In the genomic region with DNA sequence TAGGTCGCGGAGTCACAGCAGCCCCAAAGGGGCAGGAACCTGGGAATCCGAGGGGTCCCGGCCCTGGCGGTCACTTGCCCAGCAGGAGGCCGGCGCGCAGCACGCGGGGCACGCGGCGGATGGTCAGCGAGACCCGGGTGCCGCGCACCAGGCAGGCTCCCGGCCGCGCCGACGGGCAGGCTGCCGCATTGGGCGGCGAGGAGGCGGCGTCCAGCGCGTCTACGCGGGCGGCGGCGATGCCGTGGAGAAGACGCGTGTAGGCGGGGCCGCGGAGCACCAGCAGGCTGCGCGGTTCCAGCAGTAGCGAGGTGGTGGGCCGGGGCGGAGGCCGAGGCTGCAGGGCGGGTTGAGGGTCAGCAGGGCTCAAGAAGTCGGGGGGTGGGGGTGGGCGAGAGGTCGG, we compare ENCODE assay signal across 8 cellular contexts. TPM values are rescaled to one million over a fixed set of nuclear protein-coding genes. Genes with fewer than 3 reads are reported as not detected.
DNase-seq lines count a peak whose midpoint lies in the region; ATAC-seq and TF ChIP-seq lines count a peak whose summit lies in the region.

No MANE protein-coding gene starts in this region.

- TF ChIP-seq CTCF in epithelial cell of proximal tubule (conservative IDR thresholded peaks at IDR 0.05; ENCODE audit: low read depth, low read length) (no peak), mucosa of descending colon (IDR thresholded peaks at IDR 0.05) (no peak)

- no peaks in the 10 kb centered on the region for H3K36me3 ChIP-seq in mucosa of descending colon (ENCODE audit: low read depth)

- ATAC-seq in mucosa of descending colon (peak; percentile 75), HG03378 (IDR thresholded peaks at IDR 0.05; ENCODE audit: unreplicated experiment) (no peak), HG02623 (IDR thresholded peaks at IDR 0.05; ENCODE audit: unreplicated experiment) (no peak)

- H3K4me3 ChIP-seq in epithelial cell of proximal tubule (ENCODE audit: low read depth, low read length), result peak overlapping the region; percentile 53
- peak overlapping the region; percentile 11 for H3K4me3 ChIP-seq in mucosa of descending colon

- intact Hi-C loops in mucosa of descending colon (cut with DNase I, micrococcal nuclease), result no loop called here

- H3K4me1 ChIP-seq in mucosa of descending colon (ENCODE audit: low read depth), result peaks cover 15% of the 10 kb centered on the region

- H3K27ac ChIP-seq in temporal lobe (ENCODE audit: low read depth, low read length), result peak overlapping the region; percentile 42

- H3K9me3 ChIP-seq in mucosa of descending colon, result no peaks in the 10 kb centered on the region

- DNase-seq in ELR (ENCODE audit: low read depth) (peak; percentile 72), NCI-H2196 (lab: John Stamatoyannopoulos, UW; ENCODE audit: unreplicated experiment) (peak; percentile 71), epithelial cell of proximal tubule (ENCODE audit: low read depth) (no peak), mucosa of descending colon (peak; percentile 71 to 81 (median 78))
- peak; percentile 75 for DNase-seq in activated CD8-positive, alpha-beta memory T cell treated with anti-CD3 and anti-CD28 coated beads for 24 hours

RNA-seq across cellular contexts. Expression of a gene that starts 0.6 kb away (rescaled TPM):
- total RNA-seq in epithelial cell of proximal tubule (4.4 and 5.3 TPM in 2 replicates), mucosa of descending colon (1 to 10 TPM; 3.5 to 7.9 (median 6.9) TPM), temporal lobe (under 0.01 TPM)

RNA-seq across cellular contexts. Expression of a gene that starts 4.8 kb away (rescaled TPM):
- 24.3 and 39.7 TPM in 2 replicates for total RNA-seq in epithelial cell of proximal tubule
- total RNA-seq in mucosa of descending colon, result 10 to 100 TPM; 20.2 to 24.1 (median 22.0) TPM
- 7.4 TPM for total RNA-seq in temporal lobe

RNA-seq across cellular contexts. Expression of a gene that starts 14.2 kb away (rescaled TPM):
- total RNA-seq in epithelial cell of proximal tubule (23.2 and 34.5 TPM in 2 replicates), mucosa of descending colon (10 to 100 TPM; 18.1 to 22.0 (median 19.1) TPM), temporal lobe (9.8 TPM)

RNA-seq across cellular contexts. Expression of a gene that starts 23.5 kb away (rescaled TPM):
- total RNA-seq in epithelial cell of proximal tubule (0.51 and 4.3 TPM in 2 replicates), mucosa of descending colon (10 to 100 TPM in 1 of 3 donors, 1 to 10 TPM in 2; 4.6 to 68.9 (median 8.1) TPM), temporal lobe (49.4 TPM)

RNA-seq across cellular contexts. Expression of a gene that starts 44.9 kb away (rescaled TPM):
- 3.3 and 7.0 TPM in 2 replicates for total RNA-seq in epithelial cell of proximal tubule
- 10 to 100 TPM in 1 of 3 donors, 1 to 10 TPM in 2; 3.7 to 10.1 (median 4.4) TPM for total RNA-seq in mucosa of descending colon
- total RNA-seq in temporal lobe, result 2.2 TPM
